1 cellular context compared by ENCODE assay signal in the genomic region with DNA sequence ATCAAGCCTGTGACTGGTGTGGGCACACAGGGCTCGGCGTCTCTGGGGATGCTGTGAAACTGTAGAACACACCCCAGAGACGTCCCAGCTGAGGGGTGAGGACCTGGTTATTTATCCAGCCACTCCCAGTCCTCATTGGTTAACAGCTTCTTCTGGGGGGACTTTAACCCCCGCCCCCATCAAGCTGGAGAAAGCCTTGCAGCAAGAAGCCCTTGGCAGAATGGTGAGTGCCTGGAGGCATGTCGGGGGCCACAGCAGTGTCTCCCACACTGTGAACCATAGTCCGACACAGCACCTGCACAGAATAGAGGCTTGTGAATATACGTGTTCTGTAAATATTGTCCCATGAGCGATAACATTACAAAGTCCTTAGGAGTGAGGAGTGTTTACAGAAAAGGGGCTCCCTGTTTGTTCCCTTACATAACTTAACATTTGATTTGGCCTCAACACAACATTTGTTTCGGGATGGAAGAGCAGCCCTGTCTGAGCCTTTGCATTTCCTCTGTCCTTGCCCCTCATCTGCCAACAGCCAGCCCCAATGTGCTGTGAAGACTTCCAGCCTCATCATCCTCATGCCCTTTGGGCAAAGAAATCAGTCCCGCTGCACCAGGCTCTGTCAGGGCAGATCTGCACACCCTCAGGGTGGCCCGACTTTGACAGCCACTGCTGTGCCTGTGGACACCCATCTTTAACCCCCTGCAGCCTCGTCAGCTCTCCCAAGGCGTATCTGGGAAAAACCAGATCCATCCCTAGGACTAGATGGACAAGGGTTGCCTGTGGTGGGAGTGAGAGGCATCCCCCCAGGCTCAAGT.
TF ChIP-seq lines count a peak whose summit lies in the region.

No MANE protein-coding gene starts in this region.

TF ChIP-seq in HepG2, 621 proteins besides CTCF, POLR2A, EP300 and RAD21 (continued from another document and continues in another):
- TF ChIP-seq, protein P1, sequence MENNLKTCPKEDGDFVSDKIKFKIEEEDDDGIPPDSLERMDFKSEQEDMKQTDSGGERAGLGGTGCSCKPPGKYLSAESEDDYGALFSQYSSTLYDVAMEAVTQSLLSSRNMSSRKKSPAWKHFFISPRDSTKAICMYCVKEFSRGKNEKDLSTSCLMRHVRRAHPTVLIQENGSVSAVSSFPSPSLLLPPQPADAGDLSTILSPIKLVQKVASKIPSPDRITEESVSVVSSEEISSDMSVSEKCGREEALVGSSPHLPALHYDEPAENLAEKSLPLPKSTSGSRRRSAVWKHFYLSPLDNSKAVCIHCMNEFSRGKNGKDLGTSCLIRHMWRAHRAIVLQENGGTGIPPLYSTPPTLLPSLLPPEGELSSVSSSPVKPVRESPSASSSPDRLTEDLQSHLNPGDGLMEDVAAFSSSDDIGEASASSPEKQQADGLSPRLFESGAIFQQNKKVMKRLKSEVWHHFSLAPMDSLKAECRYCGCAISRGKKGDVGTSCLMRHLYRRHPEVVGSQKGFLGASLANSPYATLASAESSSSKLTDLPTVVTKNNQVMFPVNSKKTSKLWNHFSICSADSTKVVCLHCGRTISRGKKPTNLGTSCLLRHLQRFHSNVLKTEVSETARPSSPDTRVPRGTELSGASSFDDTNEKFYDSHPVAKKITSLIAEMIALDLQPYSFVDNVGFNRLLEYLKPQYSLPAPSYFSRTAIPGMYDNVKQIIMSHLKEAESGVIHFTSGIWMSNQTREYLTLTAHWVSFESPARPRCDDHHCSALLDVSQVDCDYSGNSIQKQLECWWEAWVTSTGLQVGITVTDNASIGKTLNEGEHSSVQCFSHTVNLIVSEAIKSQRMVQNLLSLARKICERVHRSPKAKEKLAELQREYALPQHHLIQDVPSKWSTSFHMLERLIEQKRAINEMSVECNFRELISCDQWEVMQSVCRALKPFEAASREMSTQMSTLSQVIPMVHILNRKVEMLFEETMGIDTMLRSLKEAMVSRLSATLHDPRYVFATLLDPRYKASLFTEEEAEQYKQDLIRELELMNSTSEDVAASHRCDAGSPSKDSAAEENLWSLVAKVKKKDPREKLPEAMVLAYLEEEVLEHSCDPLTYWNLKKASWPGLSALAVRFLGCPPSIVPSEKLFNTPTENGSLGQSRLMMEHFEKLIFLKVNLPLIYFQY (CRISPR knock-in tag; IDR thresholded peaks at IDR 0.05; ENCODE audit: borderline replicate concordance), result peak; percentile 70; the same call in 1 of the 2 replicates
- TF ChIP-seq TCF7L2 (IDR thresholded peaks at IDR 0.05; ENCODE audit: low read depth, low read length) (no peak), SKI (IDR thresholded peaks at IDR 0.05; ENCODE audit: partially characterized antibody) (peak; percentile 94), ZNF747 (CRISPR knock-in tag; IDR thresholded peaks at IDR 0.05; ENCODE audit: borderline replicate concordance) (peak; percentile 94; the same call in 1 of the 2 replicates), ZFP36 (IDR thresholded peaks at IDR 0.05; ENCODE audit: borderline replicate concordance, low read depth, low read length, partially characterized antibody) (no peak), MYC (CRISPR knock-in tag; IDR thresholded peaks at IDR 0.05; ENCODE audit: borderline replicate concordance) (peak; percentile 40; the same call in 1 of the 2 replicates), ZNF839 (CRISPR knock-in tag; IDR thresholded peaks at IDR 0.05; ENCODE audit: borderline replicate concordance) (peak; percentile 2; the same call in 1 of the 2 replicates), ZNF883 (CRISPR knock-in tag; IDR thresholded peaks at IDR 0.05; ENCODE audit: not compliant biosample characterization) (no peak), ZNF44 (CRISPR knock-in tag; IDR thresholded peaks at IDR 0.05) (no peak; the same call in 1 of the 2 replicates), ZNF256 (CRISPR knock-in tag; conservative IDR thresholded peaks at IDR 0.05) (peak; percentile 77; the same call in 1 of the 2 replicates), CEBPG (CRISPR knock-in tag; IDR thresholded peaks at IDR 0.05) (peak; percentile 79), ZNF138 (CRISPR knock-in tag; IDR thresholded peaks at IDR 0.05; ENCODE audit: low read depth) (no peak), ZNF333 (CRISPR knock-in tag; IDR thresholded peaks at IDR 0.05; ENCODE audit: borderline replicate concordance) (peak; percentile 27), ZNF136 (CRISPR knock-in tag; IDR thresholded peaks at IDR 0.05; ENCODE audit: low read depth) (no peak), ZNF850 (CRISPR knock-in tag; conservative IDR thresholded peaks at IDR 0.05) (peak; percentile 22; the same call in 1 of the 2 replicates), ZNF589 (CRISPR knock-in tag; conservative IDR thresholded peaks at IDR 0.05) (no peak), TMF1 (CRISPR knock-in tag; IDR thresholded peaks at IDR 0.05; ENCODE audit: low read depth) (peak; percentile 87; the same call in 1 of the 2 replicates), TBX3 (IDR thresholded peaks at IDR 0.05; ENCODE audit: borderline replicate concordance) (peak; percentile 93), ATAD3A (CRISPR knock-in tag; IDR thresholded peaks at IDR 0.05) (no peak), RBAK (CRISPR knock-in tag; IDR thresholded peaks at IDR 0.05) (no peak), ZNF441 (CRISPR knock-in tag; IDR thresholded peaks at IDR 0.05; ENCODE audit: borderline replicate concordance) (peak; percentile 48; the same call in 1 of the 2 replicates), SIN3B (IDR thresholded peaks at IDR 0.05; ENCODE audit: low read length) (no peak), ZNF674 (CRISPR knock-in tag; IDR thresholded peaks at IDR 0.05; ENCODE audit: low read depth) (no peak), HIVEP1 (CRISPR knock-in tag; IDR thresholded peaks at IDR 0.05) (peak; percentile 95), ARNTL (CRISPR knock-in tag; IDR thresholded peaks at IDR 0.05) (peak; percentile 96), HOXA3 (CRISPR knock-in tag; IDR thresholded peaks at IDR 0.05) (peak; percentile 77; the same call in 1 of the 2 replicates), MATR3 (CRISPR knock-in tag; IDR thresholded peaks at IDR 0.05) (no peak), POLR2AphosphoS2 (IDR thresholded peaks at IDR 0.05; ENCODE audit: low read depth, low read length) (no peak), STAT5B (CRISPR knock-in tag; IDR thresholded peaks at IDR 0.05) (0 out of 2 replicates have a peak, but pooled peaks have one; percentile 46), ZNF17 (CRISPR knock-in tag; IDR thresholded peaks at IDR 0.05) (no peak), MTF2 (CRISPR knock-in tag; IDR thresholded peaks at IDR 0.05; ENCODE audit: borderline replicate concordance) (peak; percentile 84; the same call in 1 of the 2 replicates), FOXP1 (IDR thresholded peaks at IDR 0.05) (peak; percentile 99), FOXP1 (CRISPR knock-in tag; IDR thresholded peaks at IDR 0.05) (peak; percentile 100), TRIM24 (CRISPR knock-in tag; IDR thresholded peaks at IDR 0.05) (no peak), ZBTB3 (CRISPR knock-in tag; IDR thresholded peaks at IDR 0.05; ENCODE audit: borderline replicate concordance, low read depth) (0 out of 2 replicates have a peak, but pooled peaks have one; percentile 44), SRSF9 (IDR thresholded peaks at IDR 0.05; ENCODE audit: borderline replicate concordance, insufficient read depth, low read depth, low read length, poor library complexity, severe bottlenecking) (no peak)
- TF ChIP-seq, protein P2, sequence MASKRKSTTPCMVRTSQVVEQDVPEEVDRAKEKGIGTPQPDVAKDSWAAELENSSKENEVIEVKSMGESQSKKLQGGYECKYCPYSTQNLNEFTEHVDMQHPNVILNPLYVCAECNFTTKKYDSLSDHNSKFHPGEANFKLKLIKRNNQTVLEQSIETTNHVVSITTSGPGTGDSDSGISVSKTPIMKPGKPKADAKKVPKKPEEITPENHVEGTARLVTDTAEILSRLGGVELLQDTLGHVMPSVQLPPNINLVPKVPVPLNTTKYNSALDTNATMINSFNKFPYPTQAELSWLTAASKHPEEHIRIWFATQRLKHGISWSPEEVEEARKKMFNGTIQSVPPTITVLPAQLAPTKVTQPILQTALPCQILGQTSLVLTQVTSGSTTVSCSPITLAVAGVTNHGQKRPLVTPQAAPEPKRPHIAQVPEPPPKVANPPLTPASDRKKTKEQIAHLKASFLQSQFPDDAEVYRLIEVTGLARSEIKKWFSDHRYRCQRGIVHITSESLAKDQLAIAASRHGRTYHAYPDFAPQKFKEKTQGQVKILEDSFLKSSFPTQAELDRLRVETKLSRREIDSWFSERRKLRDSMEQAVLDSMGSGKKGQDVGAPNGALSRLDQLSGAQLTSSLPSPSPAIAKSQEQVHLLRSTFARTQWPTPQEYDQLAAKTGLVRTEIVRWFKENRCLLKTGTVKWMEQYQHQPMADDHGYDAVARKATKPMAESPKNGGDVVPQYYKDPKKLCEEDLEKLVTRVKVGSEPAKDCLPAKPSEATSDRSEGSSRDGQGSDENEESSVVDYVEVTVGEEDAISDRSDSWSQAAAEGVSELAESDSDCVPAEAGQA (IDR thresholded peaks at IDR 0.05; ENCODE audit: low read depth), result 0 out of 2 replicates have a peak, but pooled peaks have one; percentile 65
- TF ChIP-seq, protein P2 (CRISPR knock-in tag; IDR thresholded peaks at IDR 0.05; ENCODE audit: borderline replicate concordance), result no peak
- TF ChIP-seq, protein P3, sequence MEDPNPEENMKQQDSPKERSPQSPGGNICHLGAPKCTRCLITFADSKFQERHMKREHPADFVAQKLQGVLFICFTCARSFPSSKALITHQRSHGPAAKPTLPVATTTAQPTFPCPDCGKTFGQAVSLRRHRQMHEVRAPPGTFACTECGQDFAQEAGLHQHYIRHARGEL (CRISPR knock-in tag; IDR thresholded peaks at IDR 0.05), result no peak; the same call in 1 of the 2 replicates
- TF ChIP-seq, protein P4, sequence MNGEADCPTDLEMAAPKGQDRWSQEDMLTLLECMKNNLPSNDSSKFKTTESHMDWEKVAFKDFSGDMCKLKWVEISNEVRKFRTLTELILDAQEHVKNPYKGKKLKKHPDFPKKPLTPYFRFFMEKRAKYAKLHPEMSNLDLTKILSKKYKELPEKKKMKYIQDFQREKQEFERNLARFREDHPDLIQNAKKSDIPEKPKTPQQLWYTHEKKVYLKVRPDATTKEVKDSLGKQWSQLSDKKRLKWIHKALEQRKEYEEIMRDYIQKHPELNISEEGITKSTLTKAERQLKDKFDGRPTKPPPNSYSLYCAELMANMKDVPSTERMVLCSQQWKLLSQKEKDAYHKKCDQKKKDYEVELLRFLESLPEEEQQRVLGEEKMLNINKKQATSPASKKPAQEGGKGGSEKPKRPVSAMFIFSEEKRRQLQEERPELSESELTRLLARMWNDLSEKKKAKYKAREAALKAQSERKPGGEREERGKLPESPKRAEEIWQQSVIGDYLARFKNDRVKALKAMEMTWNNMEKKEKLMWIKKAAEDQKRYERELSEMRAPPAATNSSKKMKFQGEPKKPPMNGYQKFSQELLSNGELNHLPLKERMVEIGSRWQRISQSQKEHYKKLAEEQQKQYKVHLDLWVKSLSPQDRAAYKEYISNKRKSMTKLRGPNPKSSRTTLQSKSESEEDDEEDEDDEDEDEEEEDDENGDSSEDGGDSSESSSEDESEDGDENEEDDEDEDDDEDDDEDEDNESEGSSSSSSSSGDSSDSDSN (CRISPR knock-in tag; IDR thresholded peaks at IDR 0.05), result peak; percentile 83
- TF ChIP-seq, protein P5, sequence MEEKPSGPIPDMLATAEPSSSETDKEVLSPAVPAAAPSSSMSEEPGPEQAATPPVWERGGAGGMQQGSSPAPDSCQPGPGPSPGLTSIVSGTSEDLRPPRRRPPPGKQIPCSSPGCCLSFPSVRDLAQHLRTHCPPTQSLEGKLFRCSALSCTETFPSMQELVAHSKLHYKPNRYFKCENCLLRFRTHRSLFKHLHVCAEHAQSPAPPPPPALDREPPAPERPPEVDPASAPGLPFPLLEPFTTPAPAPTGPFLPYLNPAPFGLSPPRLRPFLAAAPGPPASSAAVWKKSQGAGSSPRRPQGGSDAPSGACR (CRISPR knock-in tag; IDR thresholded peaks at IDR 0.05), result peak; percentile 97
- TF ChIP-seq, protein P6, sequence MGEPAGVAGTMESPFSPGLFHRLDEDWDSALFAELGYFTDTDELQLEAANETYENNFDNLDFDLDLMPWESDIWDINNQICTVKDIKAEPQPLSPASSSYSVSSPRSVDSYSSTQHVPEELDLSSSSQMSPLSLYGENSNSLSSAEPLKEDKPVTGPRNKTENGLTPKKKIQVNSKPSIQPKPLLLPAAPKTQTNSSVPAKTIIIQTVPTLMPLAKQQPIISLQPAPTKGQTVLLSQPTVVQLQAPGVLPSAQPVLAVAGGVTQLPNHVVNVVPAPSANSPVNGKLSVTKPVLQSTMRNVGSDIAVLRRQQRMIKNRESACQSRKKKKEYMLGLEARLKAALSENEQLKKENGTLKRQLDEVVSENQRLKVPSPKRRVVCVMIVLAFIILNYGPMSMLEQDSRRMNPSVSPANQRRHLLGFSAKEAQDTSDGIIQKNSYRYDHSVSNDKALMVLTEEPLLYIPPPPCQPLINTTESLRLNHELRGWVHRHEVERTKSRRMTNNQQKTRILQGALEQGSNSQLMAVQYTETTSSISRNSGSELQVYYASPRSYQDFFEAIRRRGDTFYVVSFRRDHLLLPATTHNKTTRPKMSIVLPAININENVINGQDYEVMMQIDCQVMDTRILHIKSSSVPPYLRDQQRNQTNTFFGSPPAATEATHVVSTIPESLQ (CRISPR knock-in tag; conservative IDR thresholded peaks at IDR 0.05), result peak; percentile 86; the same call in 1 of the 2 replicates
- TF ChIP-seq, protein P7, sequence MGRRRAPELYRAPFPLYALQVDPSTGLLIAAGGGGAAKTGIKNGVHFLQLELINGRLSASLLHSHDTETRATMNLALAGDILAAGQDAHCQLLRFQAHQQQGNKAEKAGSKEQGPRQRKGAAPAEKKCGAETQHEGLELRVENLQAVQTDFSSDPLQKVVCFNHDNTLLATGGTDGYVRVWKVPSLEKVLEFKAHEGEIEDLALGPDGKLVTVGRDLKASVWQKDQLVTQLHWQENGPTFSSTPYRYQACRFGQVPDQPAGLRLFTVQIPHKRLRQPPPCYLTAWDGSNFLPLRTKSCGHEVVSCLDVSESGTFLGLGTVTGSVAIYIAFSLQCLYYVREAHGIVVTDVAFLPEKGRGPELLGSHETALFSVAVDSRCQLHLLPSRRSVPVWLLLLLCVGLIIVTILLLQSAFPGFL (CRISPR knock-in tag; IDR thresholded peaks at IDR 0.05), result no peak
